8 cellular contexts compared by ENCODE assay signal in the genomic region with DNA sequence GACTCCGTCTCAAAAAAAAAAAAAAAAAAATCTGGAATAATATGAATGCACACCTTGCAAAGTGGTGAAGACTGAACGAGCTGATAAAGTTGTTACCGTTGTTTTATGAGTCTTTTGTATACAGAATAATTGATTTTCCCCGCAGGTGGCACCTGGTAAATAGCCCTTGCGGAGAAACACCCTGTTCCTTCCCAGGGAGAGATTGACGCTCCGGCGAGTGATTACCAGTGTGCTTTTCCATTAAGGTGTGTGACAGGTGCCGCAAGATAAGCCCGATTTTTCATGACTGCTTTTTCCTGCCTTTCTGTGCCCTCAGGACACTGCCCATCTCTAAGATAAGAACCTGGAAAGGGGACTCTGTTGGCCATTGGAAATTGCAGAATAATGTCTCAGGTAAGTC. TPM values are rescaled to one million over a fixed set of nuclear protein-coding genes. Genes with fewer than 3 reads are reported as not detected.
DNase-seq lines count a peak whose midpoint lies in the region; FAIRE-seq and TF ChIP-seq lines count a peak whose summit lies in the region.

No MANE protein-coding gene starts in this region.

- H4K20me1 ChIP-seq in BLaER1 treated with 17β-estradiol and CSF1 and Interleukin-3, amounts not matched to agents 10 nM and 100 nM: no peaks in the 10 kb centered on the region

- peaks cover 67% of the 10 kb centered on the region for H3K36me3 Mint-ChIP-seq in nephron (ENCODE audit: low read depth)

- peaks cover 57% of the 10 kb centered on the region for H3K9me3 Mint-ChIP-seq in nephron

- H3K4me3 Mint-ChIP-seq in nephron: peak overlapping the region; percentile 94 to 98 (median 97)

- no peaks in the 10 kb centered on the region for H3K27me3 ChIP-seq in BLaER1 treated with 17β-estradiol and CSF1 and Interleukin-3, amounts not matched to agents 10 nM and 100 nM
- no peaks in the 10 kb centered on the region for H3K27me3 ChIP-seq in colonic mucosa

- peak overlapping the region in 9 of 11 experiments; percentile 95 to 99 (median 97); a peak in 10 of 22 replicates for H3K27ac ChIP-seq in BLaER1 treated with 17β-estradiol and CSF1 and Interleukin-3, amounts not matched to agents 10 nM and 100 nM
- H3K27ac ChIP-seq in colonic mucosa: peak overlapping the region; percentile 96

- TF ChIP-seq POLR2A in GM12892 (IDR thresholded peaks at IDR 0.05; ENCODE audit: low read depth, low read length): no peak

- H3K9ac ChIP-seq in BLaER1 treated with 17β-estradiol and CSF1 and Interleukin-3, amounts not matched to agents 10 nM and 100 nM: peak overlapping the region in 9 of 11 experiments; percentile 91 to 98 (median 97); a peak in 15 of 22 replicates
- H3K9ac ChIP-seq in colonic mucosa (ENCODE audit: low read depth in 2 of 2, low read length in 2 of 2): no peak overlapping the region

- peaks cover 12% of the 10 kb centered on the region for H3K4me1 Mint-ChIP-seq in nephron

- FAIRE-seq in GM12892 (lab: Jason Lieb, UNC): no peak

- no peaks in the 10 kb centered on the region for H3K27me3 Mint-ChIP-seq in nephron (ENCODE audit: low read depth)

- H3K4me1 ChIP-seq in BLaER1 treated with 17β-estradiol and CSF1 and Interleukin-3, amounts not matched to agents 10 nM and 100 nM: peaks cover 11 to 33% (median 19%) of the 10 kb centered on the region in 10 experiments; a peak in 17 of 20 replicates
- H3K4me1 ChIP-seq in colonic mucosa: no peaks in the 10 kb centered on the region

- H3K4me2 ChIP-seq in BLaER1 treated with 17β-estradiol and CSF1 and Interleukin-3, amounts not matched to agents 10 nM and 100 nM: peak overlapping the region; percentile 71 to 91 (median 84)

- intact Hi-C loops in colonic mucosa (cut with DNase I): loop anchor here (5.0 kb wide), 2 partner anchors 54 to 94 kb away; partner anchors contain the start of genes ZNF181 and ZNF599

- H3K4me3 ChIP-seq in BLaER1 treated with 17β-estradiol and CSF1 and Interleukin-3, amounts not matched to agents 10 nM and 100 nM: peak overlapping the region; percentile 64 to 80 (median 76)
- H3K4me3 ChIP-seq in colonic mucosa: peak overlapping the region; percentile 71

- H3K9me3 ChIP-seq in BLaER1 treated with 17β-estradiol and CSF1 and Interleukin-3, amounts not matched to agents 10 nM and 100 nM (replicated peaks in 1 of 11): peaks cover 62 to 71% (median 69%) of the 10 kb centered on the region in 11 experiments
- peaks cover 5% of the 10 kb centered on the region for H3K9me3 ChIP-seq in colonic mucosa

- DNase-seq in NCI-H1417 (lab: John Stamatoyannopoulos, UW) (peak; percentile 7 to 78 (median 44)), colonic mucosa (no peak), NCI-H1436 treated with DMSO at 0.1 percent for 48 hours (lab: John Stamatoyannopoulos, UW) (no peak), GM12892 (ENCODE audit: insufficient read length) (no peak), mucosa of gallbladder (ENCODE audit: low spot score) (no peak), SW 1271 (lab: John Stamatoyannopoulos, UW) (no peak)

- peaks cover 50 to 53% (median 51%) of the 10 kb centered on the region in 11 experiments for H3K36me3 ChIP-seq in BLaER1 treated with 17β-estradiol and CSF1 and Interleukin-3, amounts not matched to agents 10 nM and 100 nM
- H3K36me3 ChIP-seq in colonic mucosa: peaks cover 7% of the 10 kb centered on the region

- TF ChIP-seq CTCF in colonic mucosa (IDR thresholded peaks at IDR 0.05) (no peak), nephron (IDR thresholded peaks at IDR 0.05; ENCODE audit: unreplicated experiment in 3 of 3) (no peak)

- peak overlapping the region; percentile 99 to 100 (median 99) for H3K27ac Mint-ChIP-seq in nephron

RNA-seq across cellular contexts. Expression of gene ZNF302, which starts 0.9 kb away (rescaled TPM):
- total RNA-seq in colonic mucosa: 10 to 100 TPM; 11.8 to 12.6 TPM
- polyA plus RNA-seq in GM12892 (2012; ENCODE audit: missing spikeins): 15.6 TPM
- 28.8 TPM for total RNA-seq in mucosa of gallbladder

RNA-seq across cellular contexts. Expression of gene SCGB2B2, which starts 1.5 kb away (rescaled TPM):
- total RNA-seq in colonic mucosa (under 1 TPM; 0.13 to 0.42 TPM), mucosa of gallbladder (1.0 TPM)
- polyA plus RNA-seq in GM12892 (2012; ENCODE audit: missing spikeins): not detected

RNA-seq across cellular contexts. Expression of gene ZNF181, which starts 55.6 kb away (rescaled TPM):
- total RNA-seq in colonic mucosa: 1 to 10 TPM; 6.2 to 7.2 TPM
- polyA plus RNA-seq in GM12892 (2012; ENCODE audit: missing spikeins): 6.6 TPM
- 13.7 TPM for total RNA-seq in mucosa of gallbladder

Comparison
In these comparisons a context has a peak if more than half of its experiments do, and no peak if none do; other contexts are left out.
1. H3K9ac ChIP-seq: peak in BLaER1 treated with 17β-estradiol and CSF1 and Interleukin-3, amounts not matched to agents 10 nM and 100 nM (9 of 11); none in colonic mucosa (0 of 2).
2. DNase-seq: peak in NCI-H1417 (3 of 3); none in colonic mucosa (single experiment), NCI-H1436 treated with DMSO at 0.1 percent for 48 hours (single experiment), GM12892 (single experiment), mucosa of gallbladder (single experiment) and SW 1271 (0 of 2).